In the genomic region with DNA sequence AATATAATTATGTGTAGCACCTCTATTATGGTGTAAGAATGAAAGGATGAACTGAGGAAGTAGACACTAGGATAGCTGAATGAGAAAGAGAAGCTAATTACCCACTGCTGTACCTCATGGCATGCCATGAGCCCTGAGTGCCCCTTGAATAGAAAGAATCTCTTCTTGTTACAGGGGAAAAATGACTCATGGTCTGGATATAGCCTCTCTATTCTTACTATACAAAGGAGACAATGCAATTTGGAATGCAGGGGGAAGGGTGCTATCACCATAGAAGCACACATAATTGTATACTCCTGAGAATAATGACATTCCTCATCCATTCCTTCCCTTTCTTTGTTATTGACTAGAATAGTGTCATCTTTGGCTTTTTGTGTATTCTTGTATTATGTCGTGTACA, we compare ENCODE assay signal across 18 cellular contexts.
DNase-seq lines count a peak whose midpoint lies in the region; ATAC-seq and TF ChIP-seq lines count a peak whose summit lies in the region.
"Had no signal": no experiment of that assay in that cellular context is flagged by ENCODE, and none has a peak within 500 bp of the region (broad histone marks: within the 10 kb centered on the region; RNA-seq: fewer than 3 reads in every experiment).

No MANE protein-coding gene starts in this region.

- TF ChIP-seq CTCF in left ventricle myocardium inferior (IDR thresholded peaks at IDR 0.05; ENCODE audit: borderline replicate concordance) (no peak), psoas muscle (IDR thresholded peaks at IDR 0.05) (no peak), mucosa of descending colon (IDR thresholded peaks at IDR 0.05) (no peak)

- peak; percentile 17 to 90 (median 74) for ATAC-seq in psoas muscle
- ATAC-seq in mucosa of descending colon: no peak
- ATAC-seq: stimulated activated memory B cell treated with anti-CD40 and anti-IgM and Interleukin-4, amounts not matched to agents 10 μg/mL and 1 μg/mL and 100 μg/mL, for 72 hours had no signal

- H3K4me1 ChIP-seq in HUES48 (ENCODE audit: control insufficient read depth, insufficient read depth, low read length) (peaks cover 11% of the 10 kb centered on the region; the same call in 1 of the 2 replicates), left ventricle myocardium inferior (no peaks in the 10 kb centered on the region), psoas muscle (no peaks in the 10 kb centered on the region), mucosa of descending colon (ENCODE audit: low read depth) (no peaks in the 10 kb centered on the region)
- H3K4me1 ChIP-seq: tibial nerve had no signal

- WGBS in psoas muscle, 3 donors: 63 to 73% (median 67%) methylated on average over 1 of the region's 1 CpG

- H3K27ac ChIP-seq in HUES48 (ENCODE audit: low read depth, low read length) (peak overlapping the region; percentile 70), left ventricle myocardium inferior (replicated peaks) (peak overlapping the region; percentile 44), psoas muscle (no peak overlapping the region)
- H3K27ac ChIP-seq: brain microvascular endothelial cell, dorsolateral prefrontal cortex, tibial nerve had no signal

- H3K36me3 ChIP-seq in HUES48 (ENCODE audit: control insufficient read depth, insufficient read depth, low read length) (no peaks in the 10 kb centered on the region), left ventricle myocardium inferior (no peaks in the 10 kb centered on the region), psoas muscle (ENCODE audit: insufficient read depth in 1 of 2, low read depth in 1 of 2) (no peaks in the 10 kb centered on the region), mucosa of descending colon (ENCODE audit: low read depth) (no peaks in the 10 kb centered on the region)
- H3K36me3 ChIP-seq: brain microvascular endothelial cell, tibial nerve had no signal

- intact Hi-C loops in left ventricle myocardium inferior (cut with micrococcal nuclease): no loop called here
- intact Hi-C loops in psoas muscle (cut with DNase I): no loop called here
- intact Hi-C loops in mucosa of descending colon (cut with DNase I, micrococcal nuclease): no loop called here

- no peak overlapping the region; the same call in 1 of the 2 replicates for H3K9ac ChIP-seq in HUES48 (ENCODE audit: low read depth, low read length)

- DNase-seq in NCI-H748 (lab: John Stamatoyannopoulos, UW; ENCODE audit: unreplicated experiment) (peak; percentile 65), left ventricle myocardium inferior (no peak), psoas muscle (no peak), mucosa of descending colon (no peak)
- DNase-seq in NK-92 treated with Interleukin-12 subunit alpha and Interleukin-12 subunit beta, amount 100 ng/mL, for 24 hours (lab: John Stamatoyannopoulos, UW): no peak
- no peak for DNase-seq in activated naive CD4-positive, alpha-beta T cell treated with anti-CD3 and anti-CD28 coated beads, Interleukin-2, amount 50 U/mL, for 16 hours
- DNase-seq: activated CD4-positive, alpha-beta T cell treated with anti-CD3 and anti-CD28 coated beads for 48 hours; activated naive CD4-positive, alpha-beta T cell treated with anti-CD3 and anti-CD28 coated beads, Interleukin-2, amount 10 ng/mL, durations not matched to agents 7 days and 5 days; brain microvascular endothelial cell; DMS153; dorsolateral prefrontal cortex; NCI-H1105; NCI-H446; stimulated activated CD4-positive, alpha-beta T cell treated with anti-CD3 and anti-CD28 coated beads, Interleukin-12 subunit alpha, Interleukin-12 subunit beta, amount 100 ng/mL, for 4 hours; T-helper 9 cell had no signal

- H3K9me3 ChIP-seq in HUES48 (ENCODE audit: control insufficient read depth, insufficient read depth, low read length) (no peaks in the 10 kb centered on the region), left ventricle myocardium inferior (replicated peaks) (no peaks in the 10 kb centered on the region), psoas muscle (no peaks in the 10 kb centered on the region), mucosa of descending colon (no peaks in the 10 kb centered on the region)
- H3K9me3 ChIP-seq: tibial nerve had no signal

- no peak overlapping the region for H3K4me3 ChIP-seq in HUES48 (ENCODE audit: low read depth, low read length)
- H3K4me3 ChIP-seq in left ventricle myocardium inferior: no peak overlapping the region
- no peak overlapping the region for H3K4me3 ChIP-seq in psoas muscle
- H3K4me3 ChIP-seq in mucosa of descending colon: no peak overlapping the region
- H3K4me3 ChIP-seq: dorsolateral prefrontal cortex, tibial nerve had no signal

- H3K27me3 ChIP-seq in HUES48 (ENCODE audit: control insufficient read depth, insufficient read depth, low read length): no peaks in the 10 kb centered on the region
- no peaks in the 10 kb centered on the region for H3K27me3 ChIP-seq in left ventricle myocardium inferior (ENCODE audit: low read depth)
- H3K27me3 ChIP-seq in psoas muscle (ENCODE audit: insufficient read depth in 3 of 3, low read length in 2 of 3): no peaks in the 10 kb centered on the region
- H3K27me3 ChIP-seq: brain microvascular endothelial cell, tibial nerve had no signal
